2 cellular contexts compared by ENCODE assay signal in the genomic region with DNA sequence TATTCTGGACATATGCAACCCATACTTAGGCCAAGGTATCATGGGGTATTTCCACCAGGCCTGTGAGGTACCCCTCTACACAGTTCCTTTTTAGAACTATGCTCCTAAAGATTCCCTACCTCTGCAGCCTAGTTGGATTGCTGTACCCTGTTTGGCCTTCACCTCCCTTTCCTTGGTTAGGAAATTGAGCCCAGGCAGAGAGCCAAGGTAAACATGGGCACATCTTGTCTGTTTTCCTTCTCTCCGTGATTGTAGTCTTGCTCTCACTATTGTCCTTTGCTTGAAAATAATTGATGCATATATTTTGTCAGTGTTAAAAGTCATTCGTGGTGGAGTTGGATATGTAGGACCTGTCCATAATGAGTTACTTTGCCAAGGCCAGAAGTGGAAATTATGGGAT.
TF ChIP-seq lines count a peak whose summit lies in the region.

No MANE protein-coding gene starts in this region.

TF ChIP-seq in A549, 52 proteins besides CTCF, POLR2A, EP300 and RAD21:
- TF ChIP-seq, protein P1, sequence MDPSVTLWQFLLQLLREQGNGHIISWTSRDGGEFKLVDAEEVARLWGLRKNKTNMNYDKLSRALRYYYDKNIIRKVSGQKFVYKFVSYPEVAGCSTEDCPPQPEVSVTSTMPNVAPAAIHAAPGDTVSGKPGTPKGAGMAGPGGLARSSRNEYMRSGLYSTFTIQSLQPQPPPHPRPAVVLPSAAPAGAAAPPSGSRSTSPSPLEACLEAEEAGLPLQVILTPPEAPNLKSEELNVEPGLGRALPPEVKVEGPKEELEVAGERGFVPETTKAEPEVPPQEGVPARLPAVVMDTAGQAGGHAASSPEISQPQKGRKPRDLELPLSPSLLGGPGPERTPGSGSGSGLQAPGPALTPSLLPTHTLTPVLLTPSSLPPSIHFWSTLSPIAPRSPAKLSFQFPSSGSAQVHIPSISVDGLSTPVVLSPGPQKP (IDR thresholded peaks at IDR 0.05; ENCODE audit: low read depth, low read length): no peak
- TF ChIP-seq JUN (IDR thresholded peaks at IDR 0.05) (peak; percentile 35 to 44; a peak in 2 of 5 replicates), FOXS1 (CRISPR knock-in tag; IDR thresholded peaks at IDR 0.05) (peak; percentile 98), CEBPB (IDR thresholded peaks at IDR 0.05) (peak; percentile 6 to 78; a peak in 2 of 4 replicates), GATA3 (IDR thresholded peaks at IDR 0.05; ENCODE audit: borderline replicate concordance) (peak; percentile 48)
- TF ChIP-seq, protein P2, sequence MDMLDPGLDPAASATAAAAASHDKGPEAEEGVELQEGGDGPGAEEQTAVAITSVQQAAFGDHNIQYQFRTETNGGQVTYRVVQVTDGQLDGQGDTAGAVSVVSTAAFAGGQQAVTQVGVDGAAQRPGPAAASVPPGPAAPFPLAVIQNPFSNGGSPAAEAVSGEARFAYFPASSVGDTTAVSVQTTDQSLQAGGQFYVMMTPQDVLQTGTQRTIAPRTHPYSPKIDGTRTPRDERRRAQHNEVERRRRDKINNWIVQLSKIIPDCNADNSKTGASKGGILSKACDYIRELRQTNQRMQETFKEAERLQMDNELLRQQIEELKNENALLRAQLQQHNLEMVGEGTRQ (IDR thresholded peaks at IDR 0.05): no peak
- TF ChIP-seq, protein P3, sequence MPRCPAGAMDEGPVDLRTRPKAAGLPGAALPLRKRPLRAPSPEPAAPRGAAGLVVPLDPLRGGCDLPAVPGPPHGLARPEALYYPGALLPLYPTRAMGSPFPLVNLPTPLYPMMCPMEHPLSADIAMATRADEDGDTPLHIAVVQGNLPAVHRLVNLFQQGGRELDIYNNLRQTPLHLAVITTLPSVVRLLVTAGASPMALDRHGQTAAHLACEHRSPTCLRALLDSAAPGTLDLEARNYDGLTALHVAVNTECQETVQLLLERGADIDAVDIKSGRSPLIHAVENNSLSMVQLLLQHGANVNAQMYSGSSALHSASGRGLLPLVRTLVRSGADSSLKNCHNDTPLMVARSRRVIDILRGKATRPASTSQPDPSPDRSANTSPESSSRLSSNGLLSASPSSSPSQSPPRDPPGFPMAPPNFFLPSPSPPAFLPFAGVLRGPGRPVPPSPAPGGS (IDR thresholded peaks at IDR 0.05): no peak

TF ChIP-seq in IMR-90, 13 proteins besides CTCF, POLR2A, EP300 and RAD21 (continued from another document):
- TF ChIP-seq, protein P1 (IDR thresholded peaks at IDR 0.05; ENCODE audit: borderline replicate concordance, low read depth, low read length): no peak
- TF ChIP-seq, protein P2 (IDR thresholded peaks at IDR 0.05; ENCODE audit: low read depth, low read length): no peak
- no peak for TF ChIP-seq RFX5 (IDR thresholded peaks at IDR 0.05; ENCODE audit: low read depth, low read length)
- TF ChIP-seq NFE2L2 (IDR thresholded peaks at IDR 0.05; ENCODE audit: low read depth, low read length): no peak
- TF ChIP-seq CHD1 (IDR thresholded peaks at IDR 0.05; ENCODE audit: low read depth, low read length): no peak
- no peak for TF ChIP-seq SMC3 (IDR thresholded peaks at IDR 0.05; ENCODE audit: low read depth, low read length)
